Comparison of ENCODE assay signal across 1 cellular context in the genomic region with DNA sequence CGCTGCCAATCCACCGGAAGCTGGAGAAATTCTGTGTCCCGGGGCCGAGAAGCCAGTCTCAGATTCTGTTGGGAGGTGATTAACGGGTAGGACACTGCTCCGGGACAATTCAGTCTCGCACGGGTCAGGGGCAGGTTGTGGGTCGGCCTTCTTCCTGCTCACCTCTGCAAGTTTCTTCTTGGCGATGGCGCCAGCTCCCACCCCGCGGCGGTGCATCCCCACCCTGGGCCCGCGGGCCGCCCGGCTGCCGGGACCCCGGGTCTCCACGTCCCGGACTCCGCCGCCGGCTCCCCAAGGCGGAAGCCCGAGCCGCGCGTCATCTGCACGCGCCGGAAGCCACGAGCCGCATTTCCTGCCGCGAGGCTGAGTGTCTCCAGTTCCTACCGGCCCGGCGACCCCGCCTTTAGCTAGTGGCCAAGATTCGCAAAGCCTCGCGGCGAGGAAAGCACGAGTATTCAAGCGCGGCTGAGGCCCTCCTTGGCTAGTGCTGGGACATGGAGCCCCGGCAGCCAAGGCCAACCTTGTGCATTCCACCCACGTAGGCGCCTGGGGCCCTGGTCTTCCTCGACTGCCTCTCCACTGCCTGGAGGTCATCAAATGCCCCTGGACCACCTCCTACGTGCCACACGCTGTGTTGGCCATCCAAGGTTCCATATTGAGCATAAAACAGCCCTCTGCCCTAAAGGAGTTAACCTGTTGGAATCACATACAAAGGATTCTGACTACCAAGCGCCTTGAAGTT.
TF ChIP-seq lines count a peak whose summit lies in the region.

A gene with protein sequence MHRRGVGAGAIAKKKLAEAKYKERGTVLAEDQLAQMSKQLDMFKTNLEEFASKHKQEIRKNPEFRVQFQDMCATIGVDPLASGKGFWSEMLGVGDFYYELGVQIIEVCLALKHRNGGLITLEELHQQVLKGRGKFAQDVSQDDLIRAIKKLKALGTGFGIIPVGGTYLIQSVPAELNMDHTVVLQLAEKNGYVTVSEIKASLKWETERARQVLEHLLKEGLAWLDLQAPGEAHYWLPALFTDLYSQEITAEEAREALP (minus strand): TSS at position 324 of the 742 bp plus-strand sequence. CDS start 108 bp downstream, at position 216.

TF ChIP-seq in K562, 482 proteins besides CTCF, POLR2A, EP300 and RAD21 (continued from another document and continues in another):
- peak; percentile 73 to 82; a peak in 2 of 4 replicates for TF ChIP-seq SIN3A (IDR thresholded peaks at IDR 0.05; ENCODE audit: borderline replicate concordance in 2 of 2, control insufficient read depth in 1 of 2, low read depth in 2 of 2, low read length in 2 of 2)
- TF ChIP-seq CTBP1 (IDR thresholded peaks at IDR 0.05; ENCODE audit: borderline replicate concordance), result peak; percentile 52; the same call in 1 of the 2 replicates
- TF ChIP-seq FOXA3 (CRISPR knock-in tag; conservative IDR thresholded peaks at IDR 0.05 in 1 of 2, IDR thresholded peaks at IDR 0.05 in 1 of 2), result peak in 1 of 2 experiments; percentile 70; a peak in 2 of 4 replicates
- TF ChIP-seq, protein P1, sequence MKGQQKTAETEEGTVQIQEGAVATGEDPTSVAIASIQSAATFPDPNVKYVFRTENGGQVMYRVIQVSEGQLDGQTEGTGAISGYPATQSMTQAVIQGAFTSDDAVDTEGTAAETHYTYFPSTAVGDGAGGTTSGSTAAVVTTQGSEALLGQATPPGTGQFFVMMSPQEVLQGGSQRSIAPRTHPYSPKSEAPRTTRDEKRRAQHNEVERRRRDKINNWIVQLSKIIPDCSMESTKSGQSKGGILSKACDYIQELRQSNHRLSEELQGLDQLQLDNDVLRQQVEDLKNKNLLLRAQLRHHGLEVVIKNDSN (CRISPR knock-in tag; IDR thresholded peaks at IDR 0.05), result peak; percentile 57; the same call in 1 of the 2 replicates
- TF ChIP-seq, protein P2, sequence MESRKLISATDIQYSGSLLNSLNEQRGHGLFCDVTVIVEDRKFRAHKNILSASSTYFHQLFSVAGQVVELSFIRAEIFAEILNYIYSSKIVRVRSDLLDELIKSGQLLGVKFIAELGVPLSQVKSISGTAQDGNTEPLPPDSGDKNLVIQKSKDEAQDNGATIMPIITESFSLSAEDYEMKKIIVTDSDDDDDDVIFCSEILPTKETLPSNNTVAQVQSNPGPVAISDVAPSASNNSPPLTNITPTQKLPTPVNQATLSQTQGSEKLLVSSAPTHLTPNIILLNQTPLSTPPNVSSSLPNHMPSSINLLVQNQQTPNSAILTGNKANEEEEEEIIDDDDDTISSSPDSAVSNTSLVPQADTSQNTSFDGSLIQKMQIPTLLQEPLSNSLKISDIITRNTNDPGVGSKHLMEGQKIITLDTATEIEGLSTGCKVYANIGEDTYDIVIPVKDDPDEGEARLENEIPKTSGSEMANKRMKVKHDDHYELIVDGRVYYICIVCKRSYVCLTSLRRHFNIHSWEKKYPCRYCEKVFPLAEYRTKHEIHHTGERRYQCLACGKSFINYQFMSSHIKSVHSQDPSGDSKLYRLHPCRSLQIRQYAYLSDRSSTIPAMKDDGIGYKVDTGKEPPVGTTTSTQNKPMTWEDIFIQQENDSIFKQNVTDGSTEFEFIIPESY (CRISPR knock-in tag; IDR thresholded peaks at IDR 0.05), result peak; percentile 65; the same call in 1 of the 2 replicates
- TF ChIP-seq, protein P3, sequence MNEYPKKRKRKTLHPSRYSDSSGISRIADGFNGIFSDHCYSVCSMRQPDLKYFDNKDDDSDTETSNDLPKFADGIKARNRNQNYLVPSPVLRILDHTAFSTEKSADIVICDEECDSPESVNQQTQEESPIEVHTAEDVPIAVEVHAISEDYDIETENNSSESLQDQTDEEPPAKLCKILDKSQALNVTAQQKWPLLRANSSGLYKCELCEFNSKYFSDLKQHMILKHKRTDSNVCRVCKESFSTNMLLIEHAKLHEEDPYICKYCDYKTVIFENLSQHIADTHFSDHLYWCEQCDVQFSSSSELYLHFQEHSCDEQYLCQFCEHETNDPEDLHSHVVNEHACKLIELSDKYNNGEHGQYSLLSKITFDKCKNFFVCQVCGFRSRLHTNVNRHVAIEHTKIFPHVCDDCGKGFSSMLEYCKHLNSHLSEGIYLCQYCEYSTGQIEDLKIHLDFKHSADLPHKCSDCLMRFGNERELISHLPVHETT (CRISPR knock-in tag; conservative IDR thresholded peaks at IDR 0.05 in 1 of 2, IDR thresholded peaks at IDR 0.05 in 1 of 2), result peak in 1 of 2 experiments; percentile 71; a peak in 1 of 4 replicates
- TF ChIP-seq, protein P4, sequence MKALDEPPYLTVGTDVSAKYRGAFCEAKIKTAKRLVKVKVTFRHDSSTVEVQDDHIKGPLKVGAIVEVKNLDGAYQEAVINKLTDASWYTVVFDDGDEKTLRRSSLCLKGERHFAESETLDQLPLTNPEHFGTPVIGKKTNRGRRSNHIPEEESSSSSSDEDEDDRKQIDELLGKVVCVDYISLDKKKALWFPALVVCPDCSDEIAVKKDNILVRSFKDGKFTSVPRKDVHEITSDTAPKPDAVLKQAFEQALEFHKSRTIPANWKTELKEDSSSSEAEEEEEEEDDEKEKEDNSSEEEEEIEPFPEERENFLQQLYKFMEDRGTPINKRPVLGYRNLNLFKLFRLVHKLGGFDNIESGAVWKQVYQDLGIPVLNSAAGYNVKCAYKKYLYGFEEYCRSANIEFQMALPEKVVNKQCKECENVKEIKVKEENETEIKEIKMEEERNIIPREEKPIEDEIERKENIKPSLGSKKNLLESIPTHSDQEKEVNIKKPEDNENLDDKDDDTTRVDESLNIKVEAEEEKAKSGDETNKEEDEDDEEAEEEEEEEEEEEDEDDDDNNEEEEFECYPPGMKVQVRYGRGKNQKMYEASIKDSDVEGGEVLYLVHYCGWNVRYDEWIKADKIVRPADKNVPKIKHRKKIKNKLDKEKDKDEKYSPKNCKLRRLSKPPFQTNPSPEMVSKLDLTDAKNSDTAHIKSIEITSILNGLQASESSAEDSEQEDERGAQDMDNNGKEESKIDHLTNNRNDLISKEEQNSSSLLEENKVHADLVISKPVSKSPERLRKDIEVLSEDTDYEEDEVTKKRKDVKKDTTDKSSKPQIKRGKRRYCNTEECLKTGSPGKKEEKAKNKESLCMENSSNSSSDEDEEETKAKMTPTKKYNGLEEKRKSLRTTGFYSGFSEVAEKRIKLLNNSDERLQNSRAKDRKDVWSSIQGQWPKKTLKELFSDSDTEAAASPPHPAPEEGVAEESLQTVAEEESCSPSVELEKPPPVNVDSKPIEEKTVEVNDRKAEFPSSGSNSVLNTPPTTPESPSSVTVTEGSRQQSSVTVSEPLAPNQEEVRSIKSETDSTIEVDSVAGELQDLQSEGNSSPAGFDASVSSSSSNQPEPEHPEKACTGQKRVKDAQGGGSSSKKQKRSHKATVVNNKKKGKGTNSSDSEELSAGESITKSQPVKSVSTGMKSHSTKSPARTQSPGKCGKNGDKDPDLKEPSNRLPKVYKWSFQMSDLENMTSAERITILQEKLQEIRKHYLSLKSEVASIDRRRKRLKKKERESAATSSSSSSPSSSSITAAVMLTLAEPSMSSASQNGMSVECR (CRISPR knock-in tag; IDR thresholded peaks at IDR 0.05), result peak; percentile 98
- TF ChIP-seq, protein P5, sequence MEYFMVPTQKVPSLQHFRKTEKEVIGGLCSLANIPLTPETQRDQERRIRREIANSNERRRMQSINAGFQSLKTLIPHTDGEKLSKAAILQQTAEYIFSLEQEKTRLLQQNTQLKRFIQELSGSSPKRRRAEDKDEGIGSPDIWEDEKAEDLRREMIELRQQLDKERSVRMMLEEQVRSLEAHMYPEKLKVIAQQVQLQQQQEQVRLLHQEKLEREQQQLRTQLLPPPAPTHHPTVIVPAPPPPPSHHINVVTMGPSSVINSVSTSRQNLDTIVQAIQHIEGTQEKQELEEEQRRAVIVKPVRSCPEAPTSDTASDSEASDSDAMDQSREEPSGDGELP (CRISPR knock-in tag; IDR thresholded peaks at IDR 0.05; ENCODE audit: borderline replicate concordance), result peak; percentile 87
- TF ChIP-seq SUPT5H (IDR thresholded peaks at IDR 0.05), result peak; percentile 79
- no peak for TF ChIP-seq HOXB6 (CRISPR knock-in tag; IDR thresholded peaks at IDR 0.05; ENCODE audit: borderline replicate concordance)
- TF ChIP-seq, protein P6, sequence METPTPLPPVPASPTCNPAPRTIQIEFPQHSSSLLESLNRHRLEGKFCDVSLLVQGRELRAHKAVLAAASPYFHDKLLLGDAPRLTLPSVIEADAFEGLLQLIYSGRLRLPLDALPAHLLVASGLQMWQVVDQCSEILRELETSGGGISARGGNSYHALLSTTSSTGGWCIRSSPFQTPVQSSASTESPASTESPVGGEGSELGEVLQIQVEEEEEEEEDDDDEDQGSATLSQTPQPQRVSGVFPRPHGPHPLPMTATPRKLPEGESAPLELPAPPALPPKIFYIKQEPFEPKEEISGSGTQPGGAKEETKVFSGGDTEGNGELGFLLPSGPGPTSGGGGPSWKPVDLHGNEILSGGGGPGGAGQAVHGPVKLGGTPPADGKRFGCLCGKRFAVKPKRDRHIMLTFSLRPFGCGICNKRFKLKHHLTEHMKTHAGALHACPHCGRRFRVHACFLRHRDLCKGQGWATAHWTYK (CRISPR knock-in tag; IDR thresholded peaks at IDR 0.05), result 0 out of 2 replicates have a peak, but pooled peaks have one; percentile 36
- no peak for TF ChIP-seq TOE1 (IDR thresholded peaks at IDR 0.05; ENCODE audit: borderline replicate concordance)
- peak; percentile 57; the same call in 1 of the 2 replicates for TF ChIP-seq TOE1 (CRISPR knock-in tag; IDR thresholded peaks at IDR 0.05; ENCODE audit: borderline replicate concordance, low read depth)
- TF ChIP-seq, protein P7, sequence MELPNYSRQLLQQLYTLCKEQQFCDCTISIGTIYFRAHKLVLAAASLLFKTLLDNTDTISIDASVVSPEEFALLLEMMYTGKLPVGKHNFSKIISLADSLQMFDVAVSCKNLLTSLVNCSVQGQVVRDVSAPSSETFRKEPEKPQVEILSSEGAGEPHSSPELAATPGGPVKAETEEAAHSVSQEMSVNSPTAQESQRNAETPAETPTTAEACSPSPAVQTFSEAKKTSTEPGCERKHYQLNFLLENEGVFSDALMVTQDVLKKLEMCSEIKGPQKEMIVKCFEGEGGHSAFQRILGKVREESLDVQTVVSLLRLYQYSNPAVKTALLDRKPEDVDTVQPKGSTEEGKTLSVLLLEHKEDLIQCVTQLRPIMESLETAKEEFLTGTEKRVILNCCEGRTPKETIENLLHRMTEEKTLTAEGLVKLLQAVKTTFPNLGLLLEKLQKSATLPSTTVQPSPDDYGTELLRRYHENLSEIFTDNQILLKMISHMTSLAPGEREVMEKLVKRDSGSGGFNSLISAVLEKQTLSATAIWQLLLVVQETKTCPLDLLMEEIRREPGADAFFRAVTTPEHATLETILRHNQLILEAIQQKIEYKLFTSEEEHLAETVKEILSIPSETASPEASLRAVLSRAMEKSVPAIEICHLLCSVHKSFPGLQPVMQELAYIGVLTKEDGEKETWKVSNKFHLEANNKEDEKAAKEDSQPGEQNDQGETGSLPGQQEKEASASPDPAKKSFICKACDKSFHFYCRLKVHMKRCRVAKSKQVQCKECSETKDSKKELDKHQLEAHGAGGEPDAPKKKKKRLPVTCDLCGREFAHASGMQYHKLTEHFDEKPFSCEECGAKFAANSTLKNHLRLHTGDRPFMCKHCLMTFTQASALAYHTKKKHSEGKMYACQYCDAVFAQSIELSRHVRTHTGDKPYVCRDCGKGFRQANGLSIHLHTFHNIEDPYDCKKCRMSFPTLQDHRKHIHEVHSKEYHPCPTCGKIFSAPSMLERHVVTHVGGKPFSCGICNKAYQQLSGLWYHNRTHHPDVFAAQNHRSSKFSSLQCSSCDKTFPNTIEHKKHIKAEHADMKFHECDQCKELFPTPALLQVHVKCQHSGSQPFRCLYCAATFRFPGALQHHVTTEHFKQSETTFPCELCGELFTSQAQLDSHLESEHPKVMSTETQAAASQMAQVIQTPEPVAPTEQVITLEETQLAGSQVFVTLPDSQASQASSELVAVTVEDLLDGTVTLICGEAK (IDR thresholded peaks at IDR 0.05), result peak; percentile 98
- TF ChIP-seq, protein P7 (CRISPR knock-in tag; IDR thresholded peaks at IDR 0.05), result no peak
